15 cellular contexts compared by ENCODE assay signal in the genomic region with DNA sequence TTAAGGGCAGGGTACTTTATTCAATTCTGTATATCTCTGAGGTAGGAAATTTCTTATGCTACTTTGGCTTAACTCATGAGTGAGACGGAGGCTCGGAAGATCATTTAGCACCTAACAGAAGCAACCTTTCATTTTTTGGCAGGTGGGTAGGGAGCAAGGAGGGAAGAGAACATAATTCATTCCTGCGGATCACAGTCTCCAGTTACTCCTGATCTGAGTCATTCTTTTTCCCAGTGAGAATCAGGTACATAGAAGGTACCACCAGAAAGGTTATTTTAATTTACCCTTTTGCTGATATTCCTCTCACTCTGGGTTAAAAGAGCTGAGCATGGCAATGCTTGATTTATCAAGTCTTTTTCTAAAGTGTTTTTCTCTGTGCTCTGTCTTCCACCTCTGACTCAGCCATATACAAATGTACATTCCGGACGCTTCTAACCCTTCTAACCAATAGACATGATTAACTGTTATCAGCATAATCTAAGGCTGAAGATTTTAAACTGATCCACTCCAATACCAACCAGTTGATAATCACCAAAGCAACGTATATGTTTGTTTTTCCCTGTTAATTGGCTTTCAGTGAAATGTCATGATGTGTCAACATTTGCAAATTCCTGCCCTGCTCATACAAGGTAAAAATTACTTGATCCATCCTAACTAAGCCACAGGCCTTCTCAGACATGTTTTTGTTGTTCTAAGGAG.
DNase-seq lines count a peak whose midpoint lies in the region; TF ChIP-seq lines count a peak whose summit lies in the region.
"Had no signal": no experiment of that assay in that cellular context is flagged by ENCODE, and none has a peak within 500 bp of the region (broad histone marks: within the 10 kb centered on the region; RNA-seq: fewer than 3 reads in every experiment).

No MANE protein-coding gene starts in this region.

- no peak overlapping the region for H2BK120ac ChIP-seq in trophoblast cell (ENCODE audit: insufficient read depth, low read length, poor library complexity)

- no peaks in the 10 kb centered on the region for H3K4me1 ChIP-seq in trophoblast cell (ENCODE audit: control insufficient read depth in 1 of 2, insufficient read depth in 2 of 2, low read length in 2 of 2)
- H3K4me1 ChIP-seq: Caco-2 had no signal

- no peak overlapping the region for H3K4me2 ChIP-seq in trophoblast cell (ENCODE audit: low read length)

- no peak overlapping the region for H3K4ac ChIP-seq in trophoblast cell (ENCODE audit: low read depth, low read length)

- no CpG with 5 or more reads among the region's 6 CpGs for WGBS in trophoblast cell (ENCODE audit: extremely low coverage, insufficient coverage, insufficient read length)

- H4K91ac ChIP-seq in trophoblast cell (ENCODE audit: low read depth, low read length): no peak overlapping the region

- H2AFZ ChIP-seq in trophoblast cell (ENCODE audit: insufficient read depth, low read length, poor library complexity): no peak overlapping the region

- H4K12ac ChIP-seq in trophoblast cell (ENCODE audit: low read depth, low read length): no peak overlapping the region

- H3K14ac ChIP-seq in trophoblast cell (ENCODE audit: low read length): no peak overlapping the region

- H4K8ac ChIP-seq in trophoblast cell (ENCODE audit: low read depth, low read length): no peak overlapping the region

- no peak overlapping the region for H3K27ac ChIP-seq in trophoblast cell (ENCODE audit: low read depth, low read length)

- H3K4me3 ChIP-seq in epithelial cell of esophagus (ENCODE audit: low read length): no peak overlapping the region
- H3K4me3 ChIP-seq in trophoblast cell (ENCODE audit: low read depth, low read length): no peak overlapping the region

- H2AK5ac ChIP-seq in trophoblast cell (ENCODE audit: low read length): no peak overlapping the region

- H2BK5ac ChIP-seq in trophoblast cell (ENCODE audit: low read depth, low read length, poor library complexity): no peak overlapping the region

- DNase-seq in EH (ENCODE audit: low read depth) (peak; percentile 39), RPMI7951 (ENCODE audit: low read depth) (peak; percentile 32), epithelial cell of esophagus (ENCODE audit: low read depth) (peak; percentile 13), trophoblast cell (peak; percentile 33 to 94), GM19238 (ENCODE audit: insufficient read length, low spot score) (no peak), RKO (ENCODE audit: low spot score) (no peak)
- DNase-seq in activated naive CD4-positive, alpha-beta T cell treated with anti-CD3 and anti-CD28 coated beads, Interleukin-2, amount 50 U/mL, for 16 hours: no peak
- DNase-seq: Caco-2, DMS79, GF-D8, NCI-H1417 treated with DMSO at 0.1 percent for 48 hours, NCI-H2029, NCI-H2171, NCI-H510A, T-helper 1 cell had no signal

- H3K9ac ChIP-seq in trophoblast cell (ENCODE audit: low read length): no peak overlapping the region

- no peak overlapping the region for H3K18ac ChIP-seq in trophoblast cell (ENCODE audit: low read length)

- no peaks in the 10 kb centered on the region for H3K79me1 ChIP-seq in trophoblast cell (ENCODE audit: low read length)

- no peaks in the 10 kb centered on the region for H3K36me3 ChIP-seq in trophoblast cell (ENCODE audit: control insufficient read depth in 1 of 2, insufficient read depth in 2 of 2, low read length in 2 of 2)

- H2BK12ac ChIP-seq in trophoblast cell (ENCODE audit: low read length): no peak overlapping the region

- no peak overlapping the region for H3K23ac ChIP-seq in trophoblast cell (ENCODE audit: low read length)

- H3K79me2 ChIP-seq in trophoblast cell (ENCODE audit: control insufficient read depth, insufficient read depth, low read length, poor library complexity): no peaks in the 10 kb centered on the region

- TF ChIP-seq CTCF in epithelial cell of esophagus (IDR thresholded peaks at IDR 0.05; ENCODE audit: insufficient read depth, low read depth, low read length, missing control alignments): no peak

- H3K27me3 ChIP-seq in trophoblast cell (ENCODE audit: insufficient read depth, low read length): no peaks in the 10 kb centered on the region

- no peaks in the 10 kb centered on the region for H3K9me3 ChIP-seq in trophoblast cell (ENCODE audit: insufficient read depth, low read depth, low read length)
- H3K9me3 ChIP-seq: Caco-2 had no signal

Comparison
In these comparisons a context has a peak if more than half of its experiments do, and no peak if none do; other contexts are left out.
1. DNase-seq: peak in EH (single experiment), RPMI7951 (single experiment), epithelial cell of esophagus (single experiment) and trophoblast cell (2 of 2); none in GM19238 (single experiment), RKO (single experiment) and activated naive CD4-positive, alpha-beta T cell treated with anti-CD3 and anti-CD28 coated beads, Interleukin-2, amount 50 U/mL, for 16 hours (single experiment).